ENCODE assay signal across 2 cellular contexts in the genomic region with DNA sequence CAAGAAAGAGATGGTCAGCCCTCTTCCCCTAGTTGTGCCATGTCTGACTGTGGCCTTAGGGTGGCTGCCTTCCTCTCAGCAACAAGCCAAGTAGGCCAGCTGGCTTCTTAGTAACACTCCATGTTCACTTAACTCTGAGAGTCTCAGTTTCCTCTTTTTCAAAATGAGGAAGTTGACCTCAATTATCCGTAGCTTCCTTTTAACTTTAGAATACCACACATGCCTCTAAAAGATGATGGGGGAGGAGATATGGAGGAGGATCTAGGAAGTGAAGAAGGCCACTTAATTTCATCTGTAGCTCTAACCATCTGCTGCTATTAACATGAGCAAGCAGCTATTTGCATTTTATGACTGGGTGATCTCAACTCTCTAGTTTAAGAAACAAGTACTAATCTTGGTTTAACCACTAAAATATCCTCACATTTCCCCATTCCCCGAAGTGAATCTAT.
TF ChIP-seq lines count a peak whose summit lies in the region.

No MANE protein-coding gene starts in this region.

TF ChIP-seq in HepG2, 621 proteins besides CTCF, POLR2A, EP300 and RAD21:
- TF ChIP-seq MBNL3 (CRISPR knock-in tag; conservative IDR thresholded peaks at IDR 0.05) (no peak), ZNF33A (CRISPR knock-in tag; IDR thresholded peaks at IDR 0.05; ENCODE audit: borderline replicate concordance) (no peak), JUNB (CRISPR knock-in tag; IDR thresholded peaks at IDR 0.05; ENCODE audit: borderline replicate concordance) (no peak), NFE2L1 (CRISPR knock-in tag; IDR thresholded peaks at IDR 0.05; ENCODE audit: borderline replicate concordance) (no peak), ZNF605 (CRISPR knock-in tag; IDR thresholded peaks at IDR 0.05) (no peak), ZNF432 (CRISPR knock-in tag; IDR thresholded peaks at IDR 0.05; ENCODE audit: borderline replicate concordance) (no peak), FOXA1 (IDR thresholded peaks at IDR 0.05) (no peak), FOXA1 (CRISPR knock-in tag; IDR thresholded peaks at IDR 0.05) (no peak), ZNF318 (CRISPR knock-in tag; IDR thresholded peaks at IDR 0.05) (no peak), PLSCR1 (CRISPR knock-in tag; IDR thresholded peaks at IDR 0.05; ENCODE audit: borderline replicate concordance) (no peak), RFX1 (IDR thresholded peaks at IDR 0.05) (no peak), ZNF777 (CRISPR knock-in tag; IDR thresholded peaks at IDR 0.05) (no peak)

TF ChIP-seq in GM12878, 131 proteins besides CTCF, POLR2A, EP300 and RAD21 (continues in another document):
- TF ChIP-seq CHD4 (IDR thresholded peaks at IDR 0.05) (no peak), CBX5 (IDR thresholded peaks at IDR 0.05; ENCODE audit: low read depth) (peak; percentile 55; the same call in 1 of the 2 replicates), MAX (IDR thresholded peaks at IDR 0.05; ENCODE audit: low read depth, low read length) (no peak), EZH2 (IDR thresholded peaks at IDR 0.05; ENCODE audit: borderline replicate concordance, control insufficient read depth, low read depth, low read length) (no peak), ZNF622 (IDR thresholded peaks at IDR 0.05) (no peak), SUZ12 (IDR thresholded peaks at IDR 0.05; ENCODE audit: unreplicated experiment) (no peak), MLLT1 (IDR thresholded peaks at IDR 0.05) (no peak), IKZF2 (IDR thresholded peaks at IDR 0.05) (peak; percentile 33 to 41; a peak in 2 of 4 replicates), POU2F2 (IDR thresholded peaks at IDR 0.05; ENCODE audit: borderline replicate concordance, low read depth, low read length) (0 out of 3 replicates have a peak, but pooled peaks have one; percentile 12), FOS (IDR thresholded peaks at IDR 0.05; ENCODE audit: borderline replicate concordance, extremely low read depth, insufficient read length) (no peak), RUNX3 (IDR thresholded peaks at IDR 0.05; ENCODE audit: low read length) (peak; percentile 62), BACH1 (IDR thresholded peaks at IDR 0.05; ENCODE audit: borderline replicate concordance) (no peak), MTA2 (IDR thresholded peaks at IDR 0.05; ENCODE audit: low read depth) (peak; percentile 21; the same call in 1 of the 2 replicates), NKRF (conservative IDR thresholded peaks at IDR 0.05) (no peak), SIX5 (IDR thresholded peaks at IDR 0.05; ENCODE audit: low read depth, low read length, severe bottlenecking) (no peak), CBX3 (IDR thresholded peaks at IDR 0.05; ENCODE audit: borderline replicate concordance, low read depth) (no peak), SMARCA5 (IDR thresholded peaks at IDR 0.05) (no peak), NFXL1 (IDR thresholded peaks at IDR 0.05; ENCODE audit: borderline replicate concordance) (no peak), SPI1 (IDR thresholded peaks at IDR 0.05; ENCODE audit: borderline replicate concordance, insufficient read depth, low read depth, low read length) (peak; percentile 62), SUPT20H (IDR thresholded peaks at IDR 0.05; ENCODE audit: borderline replicate concordance, control insufficient read depth, low read depth, low read length) (no peak), CREB1 (IDR thresholded peaks at IDR 0.05; ENCODE audit: low read depth) (0 out of 2 replicates have a peak, but pooled peaks have one; percentile 13), YBX1 (IDR thresholded peaks at IDR 0.05) (no peak), RELA (IDR thresholded peaks at IDR 0.05; ENCODE audit: borderline replicate concordance, partially characterized antibody) (no peak), FOXM1 (IDR thresholded peaks at IDR 0.05; ENCODE audit: low read depth, low read length) (no peak), ATF2 (IDR thresholded peaks at IDR 0.05; ENCODE audit: low read length) (peak; percentile 35; the same call in 1 of the 2 replicates), MEF2A (IDR thresholded peaks at IDR 0.05; ENCODE audit: insufficient read depth, low read depth, low read length) (peak; percentile 66; the same call in 1 of the 2 replicates), GABPA (IDR thresholded peaks at IDR 0.05; ENCODE audit: low read depth) (no peak), CEBPZ (IDR thresholded peaks at IDR 0.05; ENCODE audit: low read depth, low read length) (no peak), JUNB (IDR thresholded peaks at IDR 0.05) (no peak), SIN3A (IDR thresholded peaks at IDR 0.05; ENCODE audit: low read depth, low read length) (no peak), HDAC2 (IDR thresholded peaks at IDR 0.05) (no peak), NFIC (IDR thresholded peaks at IDR 0.05; ENCODE audit: low read depth, low read length) (peak; percentile 48; the same call in 1 of the 2 replicates), SMC3 (IDR thresholded peaks at IDR 0.05; ENCODE audit: borderline replicate concordance, low read length) (0 out of 2 replicates have a peak, but pooled peaks have one; percentile 16), POLR2AphosphoS5 (IDR thresholded peaks at IDR 0.05; ENCODE audit: low read length) (no peak)
- TF ChIP-seq, protein P1, sequence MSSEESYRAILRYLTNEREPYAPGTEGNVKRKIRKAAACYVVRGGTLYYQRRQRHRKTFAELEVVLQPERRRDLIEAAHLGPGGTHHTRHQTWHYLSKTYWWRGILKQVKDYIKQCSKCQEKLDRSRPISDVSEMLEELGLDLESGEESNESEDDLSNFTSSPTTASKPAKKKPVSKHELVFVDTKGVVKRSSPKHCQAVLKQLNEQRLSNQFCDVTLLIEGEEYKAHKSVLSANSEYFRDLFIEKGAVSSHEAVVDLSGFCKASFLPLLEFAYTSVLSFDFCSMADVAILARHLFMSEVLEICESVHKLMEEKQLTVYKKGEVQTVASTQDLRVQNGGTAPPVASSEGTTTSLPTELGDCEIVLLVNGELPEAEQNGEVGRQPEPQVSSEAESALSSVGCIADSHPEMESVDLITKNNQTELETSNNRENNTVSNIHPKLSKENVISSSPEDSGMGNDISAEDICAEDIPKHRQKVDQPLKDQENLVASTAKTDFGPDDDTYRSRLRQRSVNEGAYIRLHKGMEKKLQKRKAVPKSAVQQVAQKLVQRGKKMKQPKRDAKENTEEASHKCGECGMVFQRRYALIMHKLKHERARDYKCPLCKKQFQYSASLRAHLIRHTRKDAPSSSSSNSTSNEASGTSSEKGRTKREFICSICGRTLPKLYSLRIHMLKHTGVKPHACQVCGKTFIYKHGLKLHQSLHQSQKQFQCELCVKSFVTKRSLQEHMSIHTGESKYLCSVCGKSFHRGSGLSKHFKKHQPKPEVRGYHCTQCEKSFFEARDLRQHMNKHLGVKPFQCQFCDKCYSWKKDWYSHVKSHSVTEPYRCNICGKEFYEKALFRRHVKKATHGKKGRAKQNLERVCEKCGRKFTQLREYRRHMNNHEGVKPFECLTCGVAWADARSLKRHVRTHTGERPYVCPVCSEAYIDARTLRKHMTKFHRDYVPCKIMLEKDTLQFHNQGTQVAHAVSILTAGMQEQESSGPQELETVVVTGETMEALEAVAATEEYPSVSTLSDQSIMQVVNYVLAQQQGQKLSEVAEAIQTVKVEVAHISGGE (CRISPR knock-in tag; IDR thresholded peaks at IDR 0.05), result no peak
- TF ChIP-seq, protein P2, sequence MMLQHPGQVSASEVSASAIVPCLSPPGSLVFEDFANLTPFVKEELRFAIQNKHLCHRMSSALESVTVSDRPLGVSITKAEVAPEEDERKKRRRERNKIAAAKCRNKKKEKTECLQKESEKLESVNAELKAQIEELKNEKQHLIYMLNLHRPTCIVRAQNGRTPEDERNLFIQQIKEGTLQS (IDR thresholded peaks at IDR 0.05; ENCODE audit: borderline replicate concordance, extremely low read depth, low read depth, low read length), result no peak
- TF ChIP-seq, protein P3, sequence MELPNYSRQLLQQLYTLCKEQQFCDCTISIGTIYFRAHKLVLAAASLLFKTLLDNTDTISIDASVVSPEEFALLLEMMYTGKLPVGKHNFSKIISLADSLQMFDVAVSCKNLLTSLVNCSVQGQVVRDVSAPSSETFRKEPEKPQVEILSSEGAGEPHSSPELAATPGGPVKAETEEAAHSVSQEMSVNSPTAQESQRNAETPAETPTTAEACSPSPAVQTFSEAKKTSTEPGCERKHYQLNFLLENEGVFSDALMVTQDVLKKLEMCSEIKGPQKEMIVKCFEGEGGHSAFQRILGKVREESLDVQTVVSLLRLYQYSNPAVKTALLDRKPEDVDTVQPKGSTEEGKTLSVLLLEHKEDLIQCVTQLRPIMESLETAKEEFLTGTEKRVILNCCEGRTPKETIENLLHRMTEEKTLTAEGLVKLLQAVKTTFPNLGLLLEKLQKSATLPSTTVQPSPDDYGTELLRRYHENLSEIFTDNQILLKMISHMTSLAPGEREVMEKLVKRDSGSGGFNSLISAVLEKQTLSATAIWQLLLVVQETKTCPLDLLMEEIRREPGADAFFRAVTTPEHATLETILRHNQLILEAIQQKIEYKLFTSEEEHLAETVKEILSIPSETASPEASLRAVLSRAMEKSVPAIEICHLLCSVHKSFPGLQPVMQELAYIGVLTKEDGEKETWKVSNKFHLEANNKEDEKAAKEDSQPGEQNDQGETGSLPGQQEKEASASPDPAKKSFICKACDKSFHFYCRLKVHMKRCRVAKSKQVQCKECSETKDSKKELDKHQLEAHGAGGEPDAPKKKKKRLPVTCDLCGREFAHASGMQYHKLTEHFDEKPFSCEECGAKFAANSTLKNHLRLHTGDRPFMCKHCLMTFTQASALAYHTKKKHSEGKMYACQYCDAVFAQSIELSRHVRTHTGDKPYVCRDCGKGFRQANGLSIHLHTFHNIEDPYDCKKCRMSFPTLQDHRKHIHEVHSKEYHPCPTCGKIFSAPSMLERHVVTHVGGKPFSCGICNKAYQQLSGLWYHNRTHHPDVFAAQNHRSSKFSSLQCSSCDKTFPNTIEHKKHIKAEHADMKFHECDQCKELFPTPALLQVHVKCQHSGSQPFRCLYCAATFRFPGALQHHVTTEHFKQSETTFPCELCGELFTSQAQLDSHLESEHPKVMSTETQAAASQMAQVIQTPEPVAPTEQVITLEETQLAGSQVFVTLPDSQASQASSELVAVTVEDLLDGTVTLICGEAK (IDR thresholded peaks at IDR 0.05; ENCODE audit: borderline replicate concordance), result no peak
